29 cellular contexts compared by ENCODE assay signal in genomic region chr6:51579013-51579412, GRCh38.
"Had no signal": no experiment of that assay in that cellular context is flagged by ENCODE, and none has a peak within 500 bp of the region (broad histone marks: within the 10 kb centered on the region; RNA-seq: fewer than 3 reads in every experiment).

No MANE protein-coding gene starts in this region.

- H3K27ac ChIP-seq: adrenal gland, body of pancreas, breast epithelium, SJCRH30, WERI-Rb-1 had no signal

- H3K9me3 ChIP-seq: adrenal gland, body of pancreas, SJCRH30 had no signal

- H3K27me3 ChIP-seq: adrenal gland, body of pancreas, breast epithelium, SJCRH30 had no signal

- FAIRE-seq: astrocyte had no signal

- H3K36me3 ChIP-seq: adrenal gland, breast epithelium, SJCRH30, WERI-Rb-1 had no signal

- DNase-seq: activated CD4-positive, alpha-beta T cell treated with anti-CD3 and anti-CD28 coated beads for 1 hour; activated CD4-positive, alpha-beta T cell treated with anti-CD3 and anti-CD28 coated beads, Interleukin-2, amount 10 ng/mL, durations not matched to agents 24 days and 14 days; activated CD4-positive, alpha-beta T cell treated with anti-CD3 and anti-CD28 coated beads, Interleukin-2, amount 50 U/mL, for 4 hours; activated CD4-positive, CD25-positive, alpha-beta regulatory T cell; activated CD8-positive, alpha-beta T cell treated with anti-CD3 and anti-CD28 coated beads for 36 hours; activated gamma-delta T cell; activated naive CD4-positive, alpha-beta T cell treated with Interleukin-2 at 50 U/mL for 16 hours; activated T-cell treated with anti-CD3 and anti-CD28 coated beads, Interleukin-2, amount 50 U/mL, for 1 hour; body of pancreas; KG1; MM.1S; MV-4-11; NCI-H1092 treated with DMSO at 0.1 percent for 48 hours; NCI-H1417; NCI-H146; NCI-H187; NCI-H2029 treated with DMSO at 0.1 percent for 48 hours; NCI-H2107; NCI-H2171 treated with DMSO at 0.1 percent for 48 hours; NCI-H2227 treated with DMSO at 0.1 percent for 48 hours; NCI-H446; NCI-H510A treated with DMSO at 0.1 percent for 48 hours; SHP77; T1000; WERI-Rb-1 had no signal

- H3K4me3 ChIP-seq: adrenal gland, body of pancreas, breast epithelium, SJCRH30 had no signal

- H3K4me1 ChIP-seq: adrenal gland, body of pancreas, breast epithelium, SJCRH30 had no signal
